ENCODE assay signal across 8 cellular contexts in the genomic region with DNA sequence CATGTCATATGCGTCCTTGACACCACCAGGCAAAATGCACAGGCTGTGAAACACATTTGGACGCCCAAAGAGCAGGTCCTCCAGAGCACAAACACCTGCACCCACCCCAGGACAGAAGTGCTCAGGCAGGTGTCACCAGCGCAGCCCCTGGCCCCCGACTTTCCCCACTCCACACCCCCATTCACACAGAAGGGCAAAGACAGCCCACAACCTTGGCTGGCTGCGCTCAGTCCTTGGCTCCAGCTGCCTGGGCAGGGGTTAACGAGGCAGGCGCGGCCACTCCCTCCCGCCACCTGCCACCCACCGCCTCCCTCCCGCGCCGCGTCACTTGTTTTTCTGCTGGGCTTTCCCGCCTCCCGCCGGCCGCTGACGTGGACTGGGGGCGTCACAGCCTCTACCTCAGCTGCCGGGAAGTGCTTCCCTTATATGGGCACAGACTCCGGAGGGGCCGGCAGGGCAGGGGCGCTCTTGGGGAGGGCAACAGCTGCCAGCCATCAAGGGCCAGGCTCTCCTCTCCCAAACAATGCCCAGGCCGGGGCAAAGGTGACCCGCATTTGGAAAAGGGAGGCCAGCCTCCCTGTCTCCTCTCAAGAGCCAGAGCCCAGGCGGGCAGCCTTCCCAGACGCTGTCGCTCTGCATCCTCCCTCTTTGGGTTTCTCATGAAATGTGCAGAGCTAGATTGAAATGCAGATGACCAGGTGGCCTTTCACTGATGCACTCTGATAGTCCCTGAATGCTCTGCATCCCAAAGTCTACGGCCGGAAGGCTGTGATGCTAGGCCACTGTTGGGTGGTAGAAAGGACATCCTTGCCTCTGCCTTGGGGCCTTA. TPM values are rescaled to one million over a fixed set of nuclear protein-coding genes. Genes with fewer than 3 reads are reported as not detected.
DNase-seq lines count a peak whose midpoint lies in the region; ATAC-seq, FAIRE-seq and TF ChIP-seq lines count a peak whose summit lies in the region.

No MANE protein-coding gene starts in this region.

- CTCF ChIA-PET in H1 (lab: Charles Lee; ENCODE audit: partially characterized antibody): interaction anchor here (0.7 to 39.0 kb wide), 11 partner anchors 16 to 250 kb away, joined by 3 to 785 read pairs (median 4); no protein-coding TSS in a partner anchor

- H3K4me2 ChIP-seq in H1 (ENCODE audit: insufficient read depth in 1 of 2, low read depth in 2 of 2, low read length in 2 of 2): peak overlapping the region; percentile 69 to 75

- DNase-seq in NCI-H460 (ENCODE audit: extremely low read depth, low read depth) (peak; percentile 41), H1 (ENCODE audit: low read depth in 1 of 2, low spot score in 2 of 2) (peak; percentile 46 to 92), A172 (ENCODE audit: low spot score) (no peak)
- peak; percentile 92 for DNase-seq in activated CD8-positive, alpha-beta memory T cell treated with anti-CD3 and anti-CD28 coated beads, Interleukin-2, amount 50 U/mL, for 24 hours (ENCODE audit: extremely low read depth)
- peak; percentile 97 for DNase-seq in stimulated activated CD8-positive, alpha-beta memory T cell treated with anti-CD3 and anti-CD28 coated beads, Interleukin-12 subunit alpha, Interleukin-12 subunit beta, amount 100 ng/mL, for 4 hours (ENCODE audit: low read depth)

- H3K23me2 ChIP-seq in H1 (ENCODE audit: low read depth, low read length): no peaks in the 10 kb centered on the region; the same call in 1 of the 2 replicates

- peak overlapping the region; percentile 75; the same call in 1 of the 2 replicates for H3K18ac ChIP-seq in H1 (ENCODE audit: extremely low read depth, low read length)

- H3K36me3 ChIP-seq in H1 (ENCODE audit: control insufficient read depth in 2 of 4, insufficient read depth in 4 of 4, low read length in 3 of 4): no peaks in the 10 kb centered on the region
- no peaks in the 10 kb centered on the region for H3K36me3 ChIP-seq in mesodermal cell (ENCODE audit: control insufficient read depth, insufficient read depth, low read length)

- TF ChIP-seq EP300 in H1 (IDR thresholded peaks at IDR 0.05; ENCODE audit: borderline replicate concordance in 1 of 2, low read depth in 2 of 2, low read length in 2 of 2): peak in 1 of 2 experiments; percentile 94; a peak in 1 of 3 replicates

- peak overlapping the region; percentile 96 for H2BK12ac ChIP-seq in H1 (ENCODE audit: low read depth, low read length)

- peak overlapping the region; percentile 87; the same call in 1 of the 2 replicates for H4K8ac ChIP-seq in H1 (ENCODE audit: extremely low read depth, insufficient read depth, low read length)

- no peak overlapping the region for H3K14ac ChIP-seq in H1 (ENCODE audit: insufficient read length)

- no peak for TF ChIP-seq RAD21 in H1 (IDR thresholded peaks at IDR 0.05 in 1 of 2, conservative IDR thresholded peaks at IDR 0.05 in 1 of 2; ENCODE audit: low read depth in 2 of 2, low read length in 2 of 2)

- H4K20me1 ChIP-seq in H1 (replicated peaks in 1 of 2; ENCODE audit: control insufficient read depth in 1 of 2, insufficient read depth in 2 of 2, low read length in 2 of 2): no peaks in the 10 kb centered on the region

- H2BK5ac ChIP-seq in H1 (ENCODE audit: low read depth, low read length): peak overlapping the region; percentile 55; the same call in 1 of the 2 replicates

- H3K9ac ChIP-seq in H1 (replicated peaks in 1 of 4; ENCODE audit: extremely low read depth in 1 of 4, low read depth in 3 of 4, low read length in 3 of 4): peak overlapping the region in 3 of 4 experiments; percentile 69 to 78 (median 69); a peak in 6 of 7 replicates

- H3K9me3 ChIP-seq in H1 (ENCODE audit: insufficient read depth in 2 of 2, low read depth in 1 of 2, low read length in 1 of 2) (no peaks in the 10 kb centered on the region), mesodermal cell (ENCODE audit: control insufficient read depth, low read length) (no peaks in the 10 kb centered on the region)

- 13% methylated on average over 21 of the region's 31 CpGs; no CpG with 5 or more reads in 1 of the 2 experiments for WGBS in H1 (ENCODE audit: extremely low coverage in 1 of 2, insufficient coverage in 1 of 2, insufficient read length in 1 of 2, insufficient replicate concordance in 2 of 2, low coverage in 1 of 2, low lambda C conversion rate in 2 of 2, missing lambda C conversion rate in 1 of 2), 2 experiments
- 21 to 25% methylated on average over 17 to 24 of the region's 31 CpGs for WGBS in mesodermal cell (ENCODE audit: insufficient coverage in 2 of 2), 2 experiments

- H3K4me1 ChIP-seq in H1 (replicated peaks in 1 of 4; ENCODE audit: control insufficient read depth in 3 of 4, insufficient read depth in 4 of 4, low read length in 3 of 4): peaks cover 15 to 34% (median 22%) of the 10 kb centered on the region in 4 experiments
- peaks cover 36% of the 10 kb centered on the region for H3K4me1 ChIP-seq in mesodermal cell (ENCODE audit: control insufficient read depth, insufficient read depth, low read length, poor library complexity, severe bottlenecking)

- H3K27me3 ChIP-seq in H1 (replicated peaks in 1 of 4; ENCODE audit: control insufficient read depth in 3 of 4, extremely low read depth in 1 of 4, insufficient read depth in 3 of 4, low read length in 3 of 4): peaks cover 0 to 23% (median 13%) of the 10 kb centered on the region in 4 experiments; a peak in 4 of 7 replicates

- no peak overlapping the region for H2BK15ac ChIP-seq in H1 (ENCODE audit: low read length)

- H2AFZ ChIP-seq in H1 (ENCODE audit: low read length): no peak overlapping the region

- peak overlapping the region; percentile 23 to 53 (median 42); a peak in 7 of 8 replicates for H3K4me3 ChIP-seq in H1 (ENCODE audit: extremely low read depth in 1 of 4, insufficient read depth in 2 of 4, low read depth in 3 of 4, low read length in 4 of 4)
- no peak overlapping the region for H3K4me3 ChIP-seq in mesodermal cell (ENCODE audit: extremely low read depth, insufficient read depth, low read length, poor library complexity, severe bottlenecking)

- no peaks in the 10 kb centered on the region for H3K79me1 ChIP-seq in H1 (ENCODE audit: low read depth, low read length)

- H4K91ac ChIP-seq in H1 (replicated peaks; ENCODE audit: insufficient read length, low read length): no peak overlapping the region

- H3K56ac ChIP-seq in H1 (replicated peaks; ENCODE audit: insufficient read length, low read depth, low read length): no peak overlapping the region

- peak overlapping the region; percentile 79 for H2AK5ac ChIP-seq in H1 (ENCODE audit: low read depth, low read length)

- 0 out of 4 replicates have a peak, but pooled peaks of 1 of the 3 experiments have one; percentile 0 for TF ChIP-seq CTCF in H1 (IDR thresholded peaks at IDR 0.05; ENCODE audit: control extremely low read depth in 1 of 3, insufficient read depth in 1 of 3, low read depth in 1 of 3, low read length in 3 of 3)

- no peak overlapping the region for H4K5ac ChIP-seq in H1 (ENCODE audit: insufficient read length, low read depth, low read length)

- no peak overlapping the region for H3K23ac ChIP-seq in H1 (ENCODE audit: insufficient read length)

- H2BK120ac ChIP-seq in H1 (replicated peaks; ENCODE audit: low read depth, low read length): no peak overlapping the region

- H3K4ac ChIP-seq in H1 (replicated peaks; ENCODE audit: insufficient read length, low read depth, low read length): no peak overlapping the region

- no peak overlapping the region; the same call in 1 of the 2 replicates for H2BK20ac ChIP-seq in H1 (ENCODE audit: low read length)

- H3K27ac ChIP-seq in H1 (ENCODE audit: low read depth, low read length): peak overlapping the region; percentile 49
- peak overlapping the region; percentile 53 for H3K27ac ChIP-seq in mesodermal cell (ENCODE audit: low read depth, low read length, severe bottlenecking)

- ATAC-seq in GM18867 (IDR thresholded peaks at IDR 0.05; ENCODE audit: unreplicated experiment) (peak; percentile 45), HG03103 (IDR thresholded peaks at IDR 0.05; ENCODE audit: low read depth, unreplicated experiment) (peak; percentile 40)

- TF ChIP-seq POLR2A in H1 (IDR thresholded peaks at IDR 0.05; ENCODE audit: control extremely low read depth in 1 of 2, low read depth in 2 of 2, low read length in 2 of 2): peak in 1 of 2 experiments; percentile 25; a peak in 2 of 3 replicates

- POLR2A ChIA-PET in H1 (lab: Charles Lee; ENCODE audit: partially characterized antibody): interaction anchor here (0.8 to 2.6 kb wide), 11 partner anchors 9 to 35 kb away, joined by 3 to 8 read pairs (median 3); no protein-coding TSS in a partner anchor

- no peaks in the 10 kb centered on the region for H3K79me2 ChIP-seq in H1 (ENCODE audit: control insufficient read depth in 1 of 2, insufficient read depth in 2 of 2, low read length in 2 of 2)

- FAIRE-seq in H1 (lab: Jason Lieb, UNC): no peak

TF ChIP-seq in H1, 55 proteins besides CTCF, POLR2A, EP300 and RAD21 (continues in another document):
- TF ChIP-seq EZH2 (IDR thresholded peaks at IDR 0.05; ENCODE audit: low read depth, low read length, severe bottlenecking): no peak
- TF ChIP-seq RBBP5 (IDR thresholded peaks at IDR 0.05; ENCODE audit: borderline replicate concordance, low read depth, low read length): no peak
- TF ChIP-seq KDM5A (IDR thresholded peaks at IDR 0.05; ENCODE audit: low read length): no peak
- peak; percentile 18 for TF ChIP-seq NANOG (IDR thresholded peaks at IDR 0.05; ENCODE audit: insufficient read depth, low read depth, low read length, poor library complexity, severe bottlenecking)
- no peak for TF ChIP-seq SIN3A (conservative IDR thresholded peaks at IDR 0.05 in 1 of 2, IDR thresholded peaks at IDR 0.05 in 1 of 2; ENCODE audit: low read depth in 1 of 2, low read length in 2 of 2)
- TF ChIP-seq CREB1 (IDR thresholded peaks at IDR 0.05): peak; percentile 95
- TF ChIP-seq PHF8 (conservative IDR thresholded peaks at IDR 0.05; ENCODE audit: low read depth, low read length): no peak; the same call in 1 of the 2 replicates
- TF ChIP-seq KDM4A (IDR thresholded peaks at IDR 0.05; ENCODE audit: low read depth, low read length, severe bottlenecking): peak; percentile 34
- peak; percentile 100 for TF ChIP-seq SRF (IDR thresholded peaks at IDR 0.05; ENCODE audit: low read depth, low read length)

RNA-seq across cellular contexts. Expression of a gene that starts 14.8 kb away (rescaled TPM):
- 19.6 and 19.9 TPM in 2 replicates for total RNA-seq in NCI-H460 (2014; rRNA removed; shearing (Covaris generic))
- 3.1 and 7.2 TPM in 2 replicates for polyA plus RNA-seq in NCI-H460 (2014; cell fraction: nucleus; rRNA removed)
- 4.1 and 4.8 TPM in 2 replicates for total RNA-seq in H1 (2021; fragmentation: NEBNext Ultra II Directional; extraction: Animal tissue kit (Norgen Biotek cat#: 25700))
- polyA plus RNA-seq in H1 (2011; rRNA removed): 11.0 and 15.1 TPM in 2 replicates
- 10.1 TPM for polyA plus RNA-seq in H1 (2011; cell fraction: cytosol; rRNA removed)
- polyA plus RNA-seq in H1 (2011; cell fraction: nucleus; rRNA removed): 10.0 TPM
- 5.6 to 6.3 TPM (median 5.9 TPM) in 4 replicates for polyA plus RNA-seq in H1 (2012, experiment 1 of 2)
- polyA plus RNA-seq in H1 (2012, experiment 2 of 2): 7.6 TPM
- 2.1 TPM for polyA plus RNA-seq in H1 (2013, experiment 1 of 2)
- polyA plus RNA-seq in H1 (2013, experiment 2 of 2): 2.6 TPM
- polyA minus RNA-seq in H1 (2011; rRNA and poly(A)+ RNA removed): 7.2 and 7.6 TPM in 2 replicates
- 9.8 TPM for polyA minus RNA-seq in H1 (2011; cell fraction: cytosol; rRNA and poly(A)+ RNA removed)
- polyA minus RNA-seq in H1 (2011; cell fraction: nucleus; rRNA and poly(A)+ RNA removed): 19.8 TPM
- 55.1 TPM for polyA plus RNA-seq in mesodermal cell (2013, experiment 1 of 2)
- polyA plus RNA-seq in mesodermal cell (2013, experiment 2 of 2): 43.4 TPM
- total RNA-seq in A172 (2014; rRNA removed; shearing (Covaris generic)): 11.3 and 13.2 TPM in 2 replicates
